ENCODE assay signal across 1 cellular context in genomic region chr14:32382704-32383103, GRCh38.
TF ChIP-seq lines count a peak whose summit lies in the region.

No MANE protein-coding gene starts in this region.

TF ChIP-seq in WTC11, 78 proteins besides CTCF, POLR2A, EP300 and RAD21 (continued from another document):
- no peak for TF ChIP-seq CREB1 (CRISPR knock-in tag; IDR thresholded peaks at IDR 0.05)
- TF ChIP-seq ZNF281 (CRISPR knock-in tag; IDR thresholded peaks at IDR 0.05) = no peak
